In genomic region chr2:238139141-238139840, GRCh38 we compare ENCODE assay signal across 9 cellular contexts. TPM values are rescaled to one million over a fixed set of nuclear protein-coding genes. Genes with fewer than 3 reads are reported as not detected.
DNase-seq lines count a peak whose midpoint lies in the region; ATAC-seq and TF ChIP-seq lines count a peak whose summit lies in the region.
"Had no signal": no experiment of that assay in that cellular context is flagged by ENCODE, and none has a peak within 500 bp of the region (broad histone marks: within the 10 kb centered on the region; RNA-seq: fewer than 3 reads in every experiment).

No MANE protein-coding gene starts in this region.

- peak; percentile 64 for TF ChIP-seq CTCF in cardiac muscle cell (IDR thresholded peaks at IDR 0.05; ENCODE audit: low read depth, low read length)

- peak overlapping the region; percentile 90 for H3K27ac ChIP-seq in cardiac muscle cell

- in situ Hi-C loops in HAP-1 (cut with MboI; ENCODE audit: low sequenced_read_pairs) = no loop called here

- DNase-seq in HAP-1 (ENCODE audit: low spot score in 2 of 2) = peak; percentile 12 to 71
- DNase-seq in activated CD4-positive, alpha-beta T cell treated with anti-CD3 and anti-CD28 coated beads, Interleukin-2, amount 50 U/mL, for 1 hour = peak; percentile 13
- DNase-seq in cardiac muscle cell (ENCODE audit: low read depth in 1 of 2, low spot score in 1 of 2) = peak in 1 of 2 donors; percentile 61
- peak; percentile 21 for DNase-seq in stimulated activated CD8-positive, alpha-beta memory T cell treated with anti-CD3 and anti-CD28 coated beads, Interleukin-15, amount 100 ng/mL, for 24 hours (ENCODE audit: low read depth)
- no peak for DNase-seq in AML-193 (lab: John Stamatoyannopoulos, UW)
- DNase-seq in NCI-H1105 treated with DMSO at 0.1 percent for 48 hours (lab: John Stamatoyannopoulos, UW) = no peak
- no peak for DNase-seq in SHP77 treated with DMSO at 0.1 percent for 48 hours (lab: John Stamatoyannopoulos, UW)
- DNase-seq: activated gamma-delta T cell had no signal

- no peak for ATAC-seq in GM21786 (IDR thresholded peaks at IDR 0.05; ENCODE audit: unreplicated experiment)

- H3K4me3 ChIP-seq in HAP-1 = no peak overlapping the region
- H3K4me3 ChIP-seq in cardiac muscle cell = peak overlapping the region; percentile 7

- H3K4me1 ChIP-seq in HAP-1 (no peaks in the 10 kb centered on the region), cardiac muscle cell (ENCODE audit: low read depth) (peaks cover 29% of the 10 kb centered on the region)

- no peaks in the 10 kb centered on the region for H3K9me3 ChIP-seq in HAP-1
- no peaks in the 10 kb centered on the region for H3K9me3 ChIP-seq in cardiac muscle cell (ENCODE audit: low read depth)

- H3K27me3 ChIP-seq in HAP-1 (ENCODE audit: low read depth) (no peaks in the 10 kb centered on the region), cardiac muscle cell (no peaks in the 10 kb centered on the region)

- H3K36me3 ChIP-seq in HAP-1 (replicated peaks) = no peaks in the 10 kb centered on the region
- H3K36me3 ChIP-seq in cardiac muscle cell = no peaks in the 10 kb centered on the region

RNA-seq across cellular contexts. Expression of gene KLHL30, which starts 0.8 kb away (rescaled TPM):
- total RNA-seq in cardiac muscle cell = 25.9 and 31.7 TPM in 2 replicates
- 6.7 and 14.1 TPM in 2 replicates for polyA plus RNA-seq in cardiac muscle cell

RNA-seq across cellular contexts. Expression of gene ERFE, which starts 19.5 kb away (rescaled TPM):
- total RNA-seq in cardiac muscle cell = 1.5 TPM in 1 of 2 replicates, not detected in the other
- 0.60 and 2.0 TPM in 2 replicates for polyA plus RNA-seq in cardiac muscle cell

RNA-seq across cellular contexts. Expression of gene ESPNL, which starts 39.2 kb away (rescaled TPM):
- total RNA-seq in cardiac muscle cell = 4.3 and 8.5 TPM in 2 replicates
- 3.7 and 5.3 TPM in 2 replicates for polyA plus RNA-seq in cardiac muscle cell

Comparison
In these comparisons a context has a peak if more than half of its experiments do, and no peak if none do; other contexts are left out.
1. DNase-seq: peak in HAP-1 (2 of 2), activated CD4-positive, alpha-beta T cell treated with anti-CD3 and anti-CD28 coated beads, Interleukin-2, amount 50 U/mL, for 1 hour (single experiment) and stimulated activated CD8-positive, alpha-beta memory T cell treated with anti-CD3 and anti-CD28 coated beads, Interleukin-15, amount 100 ng/mL, for 24 hours (single experiment); none in AML-193 (0 of 2), NCI-H1105 treated with DMSO at 0.1 percent for 48 hours (single experiment) and SHP77 treated with DMSO at 0.1 percent for 48 hours (single experiment).